14 cellular contexts compared by ENCODE assay signal in genomic region chr20:45090481-45090880, GRCh38. TPM values are rescaled to one million over a fixed set of nuclear protein-coding genes. Genes with fewer than 3 reads are reported as not detected.
"Had no signal": no experiment of that assay in that cellular context is flagged by ENCODE, and none has a peak within 500 bp of the region (broad histone marks: within the 10 kb centered on the region; RNA-seq: fewer than 3 reads in every experiment).

No MANE protein-coding gene starts in this region.

- H3K4me1 Mint-ChIP-seq: neural crest cell had no signal

- H3K27ac Mint-ChIP-seq: activated CD4-positive, alpha-beta memory T cell treated with anti-CD3 and anti-CD28 coated beads for 36 hours; activated naive CD4-positive, alpha-beta T cell treated with anti-CD3 and anti-CD28 coated beads for 36 hours; brain; stimulated activated naive CD8-positive, alpha-beta T cell treated with anti-CD3 and anti-CD28 coated beads, Interleukin-15, amount 100 ng/mL, for 72 hours had no signal

- H3K9me3 Mint-ChIP-seq: activated CD4-positive, alpha-beta memory T cell treated with anti-CD3 and anti-CD28 coated beads for 36 hours; activated naive CD4-positive, alpha-beta T cell treated with anti-CD3 and anti-CD28 coated beads for 36 hours; central memory CD8-positive, alpha-beta T cell; stimulated activated naive CD8-positive, alpha-beta T cell treated with anti-CD3 and anti-CD28 coated beads, Interleukin-15, amount 100 ng/mL, for 72 hours had no signal

- ATAC-seq: stimulated activated naive CD8-positive, alpha-beta T cell treated with anti-CD3 and anti-CD28 coated beads, Interleukin-15, amount 100 ng/mL, for 72 hours had no signal

- DNase-seq: activated CD4-positive, alpha-beta memory T cell treated with anti-CD3 and anti-CD28 coated beads for 36 hours; activated naive CD4-positive, alpha-beta T cell treated with anti-CD3 and anti-CD28 coated beads for 36 hours; amniotic stem cell; effector memory CD4-positive, alpha-beta T cell; glutamatergic neuron; mammary epithelial cell; stimulated activated CD4-positive, alpha-beta T cell treated with anti-CD3 and anti-CD28 coated beads, Interleukin-15, amount 100 ng/mL, for 24 hours; stimulated activated CD4-positive, alpha-beta T cell treated with anti-CD3 and anti-CD28 coated beads, Interleukin-4, amount 100 ng/mL, for 24 hours; stimulated activated naive CD8-positive, alpha-beta T cell treated with anti-CD3 and anti-CD28 coated beads, Interleukin-15, amount 100 ng/mL, for 72 hours; T-helper 2 cell had no signal

- H3K4me3 Mint-ChIP-seq: activated CD4-positive, alpha-beta memory T cell treated with anti-CD3 and anti-CD28 coated beads for 36 hours; activated naive CD4-positive, alpha-beta T cell treated with anti-CD3 and anti-CD28 coated beads for 36 hours; brain; central memory CD8-positive, alpha-beta T cell; neural crest cell; stimulated activated naive CD8-positive, alpha-beta T cell treated with anti-CD3 and anti-CD28 coated beads, Interleukin-15, amount 100 ng/mL, for 72 hours had no signal

RNA-seq across cellular contexts. Expression of gene WFDC12, which starts 33.8 kb away (rescaled TPM):
- polyA plus RNA-seq: urinary bladder had no signal
